ENCODE assay signal across 15 cellular contexts in genomic region chr4:77711469-77711868, GRCh38.
DNase-seq lines count a peak whose midpoint lies in the region; ATAC-seq and TF ChIP-seq lines count a peak whose summit lies in the region.
"Had no signal": no experiment of that assay in that cellular context is flagged by ENCODE, and none has a peak within 500 bp of the region (broad histone marks: within the 10 kb centered on the region; RNA-seq: fewer than 3 reads in every experiment).

No MANE protein-coding gene starts in this region.

- no peaks in the 10 kb centered on the region for H3K4me1 ChIP-seq in CD8-positive, alpha-beta T cell (ENCODE audit: insufficient read depth, low read length)
- H3K4me1 ChIP-seq in Karpas-422 (ENCODE audit: low read length) = peaks cover 7% of the 10 kb centered on the region
- H3K4me1 ChIP-seq: BLaER1 had no signal

- no peak overlapping the region for H3K4me3 ChIP-seq in CD8-positive, alpha-beta T cell (ENCODE audit: low read depth, low read length)
- no peak overlapping the region for H3K4me3 ChIP-seq in Karpas-422 (ENCODE audit: low read length)
- H3K4me3 ChIP-seq: BLaER1, GM23248 had no signal

- H3K36me3 Mint-ChIP-seq in CD8-positive, alpha-beta T cell = peaks cover 41% of the 10 kb centered on the region
- peaks cover 11 to 18% (median 13%) of the 10 kb centered on the region in 3 donors for H3K36me3 Mint-ChIP-seq in immature natural killer cell
- H3K36me3 Mint-ChIP-seq in activated T-cell treated with anti-CD3 and anti-CD28 coated beads, Interleukin-2, amount 50 U/mL, for 4 hours (ENCODE audit: insufficient read depth) = peaks cover 10% of the 10 kb centered on the region

- H3K4me1 Mint-ChIP-seq in CD8-positive, alpha-beta T cell (ENCODE audit: low read depth) = peaks cover 10% of the 10 kb centered on the region
- peaks cover 15 to 61% of the 10 kb centered on the region in 2 donors for H3K4me1 Mint-ChIP-seq in immature natural killer cell
- peaks cover 9% of the 10 kb centered on the region for H3K4me1 Mint-ChIP-seq in activated T-cell treated with anti-CD3 and anti-CD28 coated beads, Interleukin-2, amount 50 U/mL, for 4 hours (ENCODE audit: low read depth)

- H3K9me3 Mint-ChIP-seq in CD8-positive, alpha-beta T cell = no peaks in the 10 kb centered on the region
- H3K9me3 Mint-ChIP-seq in immature natural killer cell = no peaks in the 10 kb centered on the region
- H3K9me3 Mint-ChIP-seq in activated T-cell treated with anti-CD3 and anti-CD28 coated beads, Interleukin-2, amount 50 U/mL, for 4 hours = no peaks in the 10 kb centered on the region

- CTCF ChIA-PET in CD8-positive, alpha-beta T cell (lab: Charles Lee) = no interaction called here

- H3K9me3 ChIP-seq in CD8-positive, alpha-beta T cell (ENCODE audit: low read length) = no peaks in the 10 kb centered on the region
- no peaks in the 10 kb centered on the region for H3K9me3 ChIP-seq in Karpas-422 (ENCODE audit: low read length)
- H3K9me3 ChIP-seq: BLaER1 had no signal

- peaks cover 9% of the 10 kb centered on the region for H3K36me3 ChIP-seq in CD8-positive, alpha-beta T cell (ENCODE audit: insufficient read depth, low read length)
- no peaks in the 10 kb centered on the region for H3K36me3 ChIP-seq in Karpas-422 (ENCODE audit: insufficient read depth, low read length)

- H3K27me3 ChIP-seq in CD8-positive, alpha-beta T cell (ENCODE audit: insufficient read depth, low read length) = no peaks in the 10 kb centered on the region
- no peaks in the 10 kb centered on the region for H3K27me3 ChIP-seq in Karpas-422 (ENCODE audit: low read length)
- H3K27me3 ChIP-seq: BLaER1 had no signal

- no peaks in the 10 kb centered on the region for H3K9me2 ChIP-seq in Karpas-422 (replicated peaks; ENCODE audit: insufficient read depth, low read length)

- no peak overlapping the region for H3K27ac ChIP-seq in CD8-positive, alpha-beta T cell (ENCODE audit: low read depth, low read length)
- H3K27ac ChIP-seq in Karpas-422 (ENCODE audit: low read length) = no peak overlapping the region
- H3K27ac ChIP-seq: BLaER1, GM23248 had no signal

- no peak overlapping the region for H3K4me3 Mint-ChIP-seq in CD8-positive, alpha-beta T cell
- no peak overlapping the region for H3K4me3 Mint-ChIP-seq in immature natural killer cell
- no peak overlapping the region for H3K4me3 Mint-ChIP-seq in activated T-cell treated with anti-CD3 and anti-CD28 coated beads, Interleukin-2, amount 50 U/mL, for 4 hours

- no peaks in the 10 kb centered on the region for H3K27me3 Mint-ChIP-seq in CD8-positive, alpha-beta T cell (ENCODE audit: low read depth)
- peaks cover 9 to 23% (median 12%) of the 10 kb centered on the region in 3 donors for H3K27me3 Mint-ChIP-seq in immature natural killer cell (ENCODE audit: low read depth in 3 of 3)
- H3K27me3 Mint-ChIP-seq in activated T-cell treated with anti-CD3 and anti-CD28 coated beads, Interleukin-2, amount 50 U/mL, for 4 hours (ENCODE audit: low read depth) = no peaks in the 10 kb centered on the region

- H3K79me2 ChIP-seq in Karpas-422 (ENCODE audit: low read length) = no peaks in the 10 kb centered on the region

- H2AFZ ChIP-seq in Karpas-422 (ENCODE audit: low read length) = no peak overlapping the region
- H2AFZ ChIP-seq: GM23248 had no signal

- no peak for TF ChIP-seq CTCF in CD8-positive, alpha-beta T cell (IDR thresholded peaks at IDR 0.05)

- no peak overlapping the region for H3K9ac ChIP-seq in Karpas-422 (ENCODE audit: low read length)
- H3K9ac ChIP-seq: BLaER1, GM23248 had no signal

- no peaks in the 10 kb centered on the region for H4K20me1 ChIP-seq in Karpas-422 (ENCODE audit: insufficient read depth, low read depth, low read length)
- H4K20me1 ChIP-seq: BLaER1 had no signal

- H3K27ac Mint-ChIP-seq in CD8-positive, alpha-beta T cell = peak overlapping the region; percentile 46
- peak overlapping the region in 5 of 6 donors; percentile 51 to 72 (median 58) for H3K27ac Mint-ChIP-seq in immature natural killer cell

- intact Hi-C loops in CD8-positive, alpha-beta T cell (cut with DNase I, micrococcal nuclease) = no loop called here

- DNase-seq in NCI-H2029 (lab: John Stamatoyannopoulos, UW) (peak; percentile 10), NCI-H2029 treated with DMSO at 0.1 percent for 48 hours (lab: John Stamatoyannopoulos, UW) (no peak), Karpas-422 (peak; percentile 43), immature natural killer cell (no peak), NOMO-1 (lab: John Stamatoyannopoulos, UW; ENCODE audit: unreplicated experiment in 2 of 2) (no peak)
- no peak for DNase-seq in CD8-positive, alpha-beta T cell
- no peak for DNase-seq in activated T-cell treated with anti-CD3 and anti-CD28 coated beads, Interleukin-2, amount 50 U/mL, for 4 hours
- DNase-seq: 8988T, GM23248, NCI-H1436 treated with DMSO at 0.1 percent for 48 hours, NCI-H2107, NCI-H69, SIG-M5 had no signal

- peak; percentile 9 for ATAC-seq in CD8-positive, alpha-beta T cell
- no peak for ATAC-seq in HG02678 (IDR thresholded peaks at IDR 0.05; ENCODE audit: unreplicated experiment)
- ATAC-seq in activated T-cell treated with anti-CD3 and anti-CD28 coated beads, Interleukin-2, amount 50 U/mL, for 4 hours = no peak

- no peak overlapping the region for H3K4me2 ChIP-seq in Karpas-422 (ENCODE audit: low read depth, low read length, poor library complexity, severe bottlenecking)
- H3K4me2 ChIP-seq: BLaER1 had no signal

- POLR2A ChIA-PET in CD8-positive, alpha-beta T cell (lab: Charles Lee) = interaction anchor here (0.9 kb wide), 1 partner anchor 18 kb away, joined by 3 read pairs; no protein-coding TSS in a partner anchor

Comparison
In these comparisons a context has a peak if more than half of its experiments do, and no peak if none do; other contexts are left out.
1. DNase-seq: peak in NCI-H2029 (single experiment) and Karpas-422 (single experiment); none in NCI-H2029 treated with DMSO at 0.1 percent for 48 hours (single experiment), CD8-positive, alpha-beta T cell (0 of 7), immature natural killer cell (0 of 3), NOMO-1 (0 of 2) and activated T-cell treated with anti-CD3 and anti-CD28 coated beads, Interleukin-2, amount 50 U/mL, for 4 hours (single experiment).